In the genomic region with DNA sequence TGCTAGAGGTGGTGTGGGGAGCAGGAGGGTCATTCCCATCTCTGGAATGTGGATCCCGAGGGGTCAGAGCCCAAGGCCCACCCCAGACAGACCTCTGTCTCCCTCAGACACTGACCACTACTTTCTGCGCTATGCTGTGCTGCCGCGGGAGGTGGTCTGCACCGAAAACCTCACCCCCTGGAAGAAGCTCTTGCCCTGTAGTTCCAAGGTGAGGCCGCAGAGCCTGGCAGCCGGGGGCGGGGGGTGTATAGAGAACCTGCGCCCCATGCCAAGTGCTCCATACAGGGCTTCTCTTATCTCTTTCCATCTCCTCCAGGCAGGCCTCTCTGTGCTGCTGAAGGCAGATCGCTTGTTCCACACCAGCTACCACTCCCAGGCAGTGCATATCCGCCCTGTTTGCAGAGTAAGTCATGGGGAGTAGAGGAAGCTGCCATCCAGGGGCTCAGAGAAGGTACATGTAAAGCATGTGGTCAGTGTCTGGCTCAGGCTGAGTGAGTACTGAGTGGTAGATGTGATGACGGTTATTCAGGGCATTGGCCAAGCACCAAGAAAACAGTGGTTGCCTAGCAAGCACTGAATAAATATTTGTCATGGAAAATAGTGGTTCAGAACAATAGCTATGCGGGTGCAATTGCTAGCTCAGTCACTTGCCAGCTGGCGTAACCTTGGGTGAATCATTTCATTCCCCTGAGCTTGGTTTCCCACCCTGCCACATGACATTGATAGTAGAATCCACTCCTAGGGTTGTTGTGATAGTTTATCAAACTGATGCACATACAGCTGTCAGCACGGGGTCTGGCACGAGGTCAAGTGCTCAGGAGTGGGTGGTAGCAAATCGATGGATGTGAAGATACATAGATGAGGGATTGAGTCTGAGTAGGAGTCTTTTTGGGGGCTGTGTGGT, we compare ENCODE assay signal across 1 cellular context.
A peak's percentile ranks its signal among the peaks of the same experiment; 100 is the strongest.
TF ChIP-seq lines count a peak whose summit lies in the region.

No MANE protein-coding gene starts in this region.

TF ChIP-seq in endothelial cell of umbilical vein, 7 proteins besides CTCF, POLR2A, EP300 and RAD21:
- no peak for TF ChIP-seq EZH2 (IDR thresholded peaks at IDR 0.05; ENCODE audit: borderline replicate concordance, low read depth, low read length, severe bottlenecking)
- TF ChIP-seq JUN (IDR thresholded peaks at IDR 0.05; ENCODE audit: borderline replicate concordance, insufficient read depth, insufficient read length, low read depth), result peak; percentile 80
- no peak for TF ChIP-seq POLR2AphosphoS5 (IDR thresholded peaks at IDR 0.05; ENCODE audit: insufficient read depth, low read depth, low read length)
- peak; percentile 77 for TF ChIP-seq FOS (IDR thresholded peaks at IDR 0.05; ENCODE audit: borderline replicate concordance, insufficient read depth, low read length)
- TF ChIP-seq MYC (IDR thresholded peaks at IDR 0.05; ENCODE audit: low read depth, low read length), result no peak
- TF ChIP-seq, protein P1, sequence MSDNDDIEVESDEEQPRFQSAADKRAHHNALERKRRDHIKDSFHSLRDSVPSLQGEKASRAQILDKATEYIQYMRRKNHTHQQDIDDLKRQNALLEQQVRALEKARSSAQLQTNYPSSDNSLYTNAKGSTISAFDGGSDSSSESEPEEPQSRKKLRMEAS (IDR thresholded peaks at IDR 0.05; ENCODE audit: insufficient read depth, insufficient read length), result peak; percentile 10
- TF ChIP-seq GATA2 (IDR thresholded peaks at IDR 0.05; ENCODE audit: insufficient read depth, insufficient read length, low read depth, low read length), result no peak
